28 cellular contexts compared by ENCODE assay signal in genomic region chr3:177437513-177438337, GRCh38.
A peak's percentile ranks its signal among the peaks of the same experiment; 100 is the strongest.
DNase-seq lines count a peak whose midpoint lies in the region; ATAC-seq, FAIRE-seq and TF ChIP-seq lines count a peak whose summit lies in the region.
"Had no signal": no experiment of that assay in that cellular context is flagged by ENCODE, and none has a peak within 500 bp of the region (broad histone marks: within the 10 kb centered on the region; RNA-seq: fewer than 3 reads in every experiment).

No MANE protein-coding gene starts in this region.

- BruUV-seq in Panc1 (replicated peaks; lab: Mats Ljungman, UMichigan) (no TSS peak), K562 (replicated peaks; lab: Mats Ljungman, UMichigan) (no TSS peak)

- POLR2A ChIA-PET in Panc1 (lab: Charles Lee), result no interaction called here
- POLR2A ChIA-PET in K562 (lab: Yijun Ruan, JAX), result no interaction called here
- POLR2A ChIA-PET in CD4-positive, alpha-beta memory T cell (lab: Charles Lee; ENCODE audit: partially characterized antibody), result no interaction called here

- no peaks in the 10 kb centered on the region for H3F3A ChIP-seq in GM23338 (replicated peaks; ENCODE audit: low read depth)

- H3K4me2 ChIP-seq in K562 (ENCODE audit: insufficient read depth, low read length) (no peak overlapping the region), GM23338 (no peak overlapping the region)
- H3K4me2 ChIP-seq: BLaER1 treated with 17β-estradiol and CSF1 and Interleukin-3, amounts not matched to agents 10 nM and 100 nM; KMS-11; PC-9 had no signal

- TF ChIP-seq EP300 in K562 (IDR thresholded peaks at IDR 0.05; ENCODE audit: low read length), result no peak

- H3K4me1 Mint-ChIP-seq in GM23338, result no peaks in the 10 kb centered on the region
- peaks cover 4% of the 10 kb centered on the region for H3K4me1 Mint-ChIP-seq in activated T-cell treated with anti-CD3 and anti-CD28 coated beads, Interleukin-2, amount 50 U/mL, for 24 hours (ENCODE audit: low read depth)
- peaks cover 0 to 3% (median 1%) of the 10 kb centered on the region in 4 donors for H3K4me1 Mint-ChIP-seq in CD4-positive, alpha-beta memory T cell

- CTCF ChIA-PET in Panc1 (lab: Charles Lee) (no interaction called here), K562 (lab: Yijun Ruan, JAX; ENCODE audit: low intra/inter-chr PET ratio) (no interaction called here)
- CTCF ChIA-PET in CD4-positive, alpha-beta memory T cell (lab: Charles Lee; ENCODE audit: partially characterized antibody), result interaction anchor here (0.6 kb wide), 1 partner anchor 188 kb away, joined by 3 read pairs; no protein-coding TSS in a partner anchor

- H2AFZ ChIP-seq in K562 (ENCODE audit: low read depth, low read length) (peak overlapping the region; percentile 13; the same call in 1 of the 2 replicates), GM23338 (no peak overlapping the region)
- H2AFZ ChIP-seq: PC-9 had no signal

- no peaks in the 10 kb centered on the region for H3K27me3 ChIP-seq in Panc1 (ENCODE audit: control insufficient read depth, insufficient read depth, low read length)
- H3K27me3 ChIP-seq in K562 (ENCODE audit: control insufficient read depth in 2 of 2, insufficient read depth in 2 of 2, low read length in 2 of 2), result no peaks in the 10 kb centered on the region
- H3K27me3 ChIP-seq in GM23338 (ENCODE audit: insufficient read depth), result no peaks in the 10 kb centered on the region
- H3K27me3 ChIP-seq in CD4-positive, alpha-beta memory T cell (ENCODE audit: insufficient read depth, low read length), result no peaks in the 10 kb centered on the region
- H3K27me3 ChIP-seq: BLaER1 treated with 17β-estradiol and CSF1 and Interleukin-3, amounts not matched to agents 10 nM and 100 nM; SJSA1 had no signal

- no peaks in the 10 kb centered on the region for H3K36me3 Mint-ChIP-seq in GM23338 (ENCODE audit: low read depth)
- H3K36me3 Mint-ChIP-seq in activated T-cell treated with anti-CD3 and anti-CD28 coated beads, Interleukin-2, amount 50 U/mL, for 24 hours (ENCODE audit: low read depth), result no peaks in the 10 kb centered on the region
- H3K36me3 Mint-ChIP-seq in CD4-positive, alpha-beta memory T cell, result no peaks in the 10 kb centered on the region

- no peaks in the 10 kb centered on the region for H3K9me1 ChIP-seq in K562 (ENCODE audit: control insufficient read depth, insufficient read depth, low read length)

- peaks cover 9% of the 10 kb centered on the region; the same call in 1 of the 2 replicates for H3K9me2 ChIP-seq in GM23338 (ENCODE audit: insufficient read depth)

- H3K36me3 ChIP-seq in Panc1 (ENCODE audit: control insufficient read depth, insufficient read depth, low read length) (no peaks in the 10 kb centered on the region), K562 (ENCODE audit: control insufficient read depth, insufficient read depth, low read length) (no peaks in the 10 kb centered on the region), GM23338 (ENCODE audit: insufficient read depth) (no peaks in the 10 kb centered on the region)
- H3K36me3 ChIP-seq in CD4-positive, alpha-beta memory T cell (ENCODE audit: insufficient read depth, low read length), result no peaks in the 10 kb centered on the region
- H3K36me3 ChIP-seq: BLaER1 treated with 17β-estradiol and CSF1 and Interleukin-3, amounts not matched to agents 10 nM and 100 nM; SJSA1 had no signal

- H3K27me3 Mint-ChIP-seq in GM23338 (ENCODE audit: insufficient read depth, low read depth, poor library complexity), result peaks cover under 1% of the 10 kb centered on the region
- no peaks in the 10 kb centered on the region for H3K27me3 Mint-ChIP-seq in activated T-cell treated with anti-CD3 and anti-CD28 coated beads, Interleukin-2, amount 50 U/mL, for 24 hours
- H3K27me3 Mint-ChIP-seq in CD4-positive, alpha-beta memory T cell, result no peaks in the 10 kb centered on the region
- H3K27me3 Mint-ChIP-seq: CD4-positive, alpha-beta T cell had no signal

- no peak overlapping the region for H3K4me3 Mint-ChIP-seq in GM23338
- H3K4me3 Mint-ChIP-seq in activated T-cell treated with anti-CD3 and anti-CD28 coated beads, Interleukin-2, amount 50 U/mL, for 24 hours, result no peak overlapping the region
- H3K4me3 Mint-ChIP-seq in CD4-positive, alpha-beta memory T cell, result no peak overlapping the region
- H3K4me3 Mint-ChIP-seq: CD4-positive, alpha-beta T cell had no signal

- 30% methylated on average over 5 of the region's 5 CpGs for WGBS in K562 (ENCODE audit: insufficient coverage, low coverage, missing lambda C conversion rate)

- FAIRE-seq in K562 (lab: Jason Lieb, UNC), result no peak
- FAIRE-seq: GM12892, GM19239 had no signal

- no peaks in the 10 kb centered on the region for H3K9me3 Mint-ChIP-seq in GM23338
- no peaks in the 10 kb centered on the region for H3K9me3 Mint-ChIP-seq in activated T-cell treated with anti-CD3 and anti-CD28 coated beads, Interleukin-2, amount 50 U/mL, for 24 hours
- H3K9me3 Mint-ChIP-seq in CD4-positive, alpha-beta memory T cell, result no peaks in the 10 kb centered on the region
- H3K9me3 Mint-ChIP-seq: CD4-positive, alpha-beta T cell had no signal

- no peak for TF ChIP-seq POLR2A in K562 (conservative IDR thresholded peaks at IDR 0.05)

- no peak for TF ChIP-seq CTCF in Panc1 (IDR thresholded peaks at IDR 0.05)
- TF ChIP-seq CTCF in K562 (IDR thresholded peaks at IDR 0.05 in 2 of 3, conservative IDR thresholded peaks at IDR 0.05 in 1 of 3; ENCODE audit: insufficient read depth in 2 of 3, low read depth in 1 of 3, low read length in 3 of 3), result no peak
- TF ChIP-seq CTCF in GM23338 (conservative IDR thresholded peaks at IDR 0.05; ENCODE audit: low read depth in 2 of 2), result no peak

- DNase-seq in NCI-H524 (lab: John Stamatoyannopoulos, UW) (peak; percentile 26 to 85), NCI-H524 treated with DMSO at 0.1 percent for 48 hours (lab: John Stamatoyannopoulos, UW) (no peak), Panc1 (ENCODE audit: low read depth, low spot score) (no peak), K562 (ENCODE audit: extremely low read depth in 1 of 4, low spot score in 3 of 4) (no peak), putamen (ENCODE audit: low spot score) (peak; percentile 62), GM23338 (ENCODE audit: low spot score) (no peak)
- no peak for DNase-seq in activated T-cell treated with anti-CD3 and anti-CD28 coated beads, Interleukin-2, amount 50 U/mL, for 24 hours
- no peak for DNase-seq in CD4-positive, alpha-beta memory T cell
- DNase-seq: 8988T; CD4-positive, alpha-beta T cell; COR-L47; DMS79; IMR-90; NCI-H1092; NCI-H1436 treated with DMSO at 0.1 percent for 48 hours; NCI-H187 treated with DMSO at 0.1 percent for 48 hours; NCI-H2171 treated with DMSO at 0.1 percent for 48 hours; NCI-H345; NCI-H526 treated with DMSO at 0.1 percent for 48 hours; PC-9; Right ventricle myocardium superior; RPMI8226 had no signal

- peaks cover 1% of the 10 kb centered on the region; the same call in 1 of the 2 replicates for H3K4me1 ChIP-seq in Panc1 (ENCODE audit: control insufficient read depth, insufficient read depth, low read length)
- H3K4me1 ChIP-seq in K562 (replicated peaks in 1 of 2; ENCODE audit: control insufficient read depth in 2 of 2, insufficient read depth in 2 of 2, low read length in 2 of 2), result no peaks in the 10 kb centered on the region
- no peaks in the 10 kb centered on the region for H3K4me1 ChIP-seq in GM23338 (ENCODE audit: insufficient read depth)
- no peaks in the 10 kb centered on the region for H3K4me1 ChIP-seq in CD4-positive, alpha-beta memory T cell (ENCODE audit: insufficient read depth, low read length)

- H4K20me1 ChIP-seq in K562 (replicated peaks; ENCODE audit: control insufficient read depth, insufficient read depth, low read length) (no peaks in the 10 kb centered on the region), GM23338 (replicated peaks; ENCODE audit: insufficient read depth) (no peaks in the 10 kb centered on the region)
- H4K20me1 ChIP-seq: BLaER1 treated with 17β-estradiol and CSF1 and Interleukin-3, amounts not matched to agents 10 nM and 100 nM had no signal

- H3K27ac ChIP-seq in Panc1 (ENCODE audit: low read length) (peak overlapping the region; percentile 29; the same call in 1 of the 2 replicates), K562 (ENCODE audit: extremely low read depth, low read depth, low read length) (no peak overlapping the region), GM23338 (ENCODE audit: low read depth) (no peak overlapping the region)
- H3K27ac ChIP-seq in CD4-positive, alpha-beta memory T cell (ENCODE audit: low read depth, low read length), result no peak overlapping the region
- H3K27ac ChIP-seq: BLaER1 treated with 17β-estradiol and CSF1 and Interleukin-3, amounts not matched to agents 10 nM and 100 nM; KMS-11; PC-9; SJSA1 had no signal

- intact Hi-C loops in Panc1 (cut with micrococcal nuclease; ENCODE audit: unreplicated experiment), result no loop called here
- intact Hi-C loops in K562 (cut with micrococcal nuclease), result no loop called here
- intact Hi-C loops in CD4-positive, alpha-beta memory T cell (cut with micrococcal nuclease), result no loop called here

- H3K4me3 ChIP-seq in Panc1 (ENCODE audit: low read depth in 2 of 2, low read length in 2 of 2) (no peak overlapping the region), K562 (no peak overlapping the region), GM23338 (no peak overlapping the region)
- no peak overlapping the region for H3K4me3 ChIP-seq in CD4-positive, alpha-beta memory T cell (ENCODE audit: low read length in 2 of 2)
- H3K4me3 ChIP-seq: BLaER1 treated with 17β-estradiol and CSF1 and Interleukin-3, amounts not matched to agents 10 nM and 100 nM; PC-9; SJSA1 had no signal

- no peak overlapping the region for H3K9ac ChIP-seq in K562 (ENCODE audit: insufficient read depth in 1 of 2, low read depth in 2 of 2, low read length in 2 of 2)
- H3K9ac ChIP-seq: BLaER1 treated with 17β-estradiol and CSF1 and Interleukin-3, amounts not matched to agents 10 nM and 100 nM; KMS-11 had no signal

- no peak overlapping the region for H3K27ac Mint-ChIP-seq in GM23338
- no peak overlapping the region for H3K27ac Mint-ChIP-seq in activated T-cell treated with anti-CD3 and anti-CD28 coated beads, Interleukin-2, amount 50 U/mL, for 24 hours
- no peak overlapping the region for H3K27ac Mint-ChIP-seq in CD4-positive, alpha-beta memory T cell
- H3K27ac Mint-ChIP-seq: CD4-positive, alpha-beta T cell had no signal

- no peak for TF ChIP-seq RAD21 in K562 (CRISPR knock-in tag; conservative IDR thresholded peaks at IDR 0.05 in 1 of 2, IDR thresholded peaks at IDR 0.05 in 1 of 2)

- H3K79me2 ChIP-seq in K562 (ENCODE audit: control insufficient read depth, insufficient read depth, low read length) (no peaks in the 10 kb centered on the region), GM23338 (replicated peaks; ENCODE audit: insufficient read depth) (no peaks in the 10 kb centered on the region)

- in situ Hi-C loops in Panc1 (cut with HindIII; ENCODE audit: low pct_unique_long_range_greater_than_20kb, low sequenced_read_pairs), result no loop called here
- in situ Hi-C loops in K562 (cut with MboI), result no loop called here

- H3K9me3 ChIP-seq in Panc1 (ENCODE audit: control insufficient read depth, insufficient read depth, low read depth, low read length) (no peaks in the 10 kb centered on the region), K562 (replicated peaks; ENCODE audit: control insufficient read depth, insufficient read depth, low read depth, low read length) (no peaks in the 10 kb centered on the region)
- no peaks in the 10 kb centered on the region for H3K9me3 ChIP-seq in CD4-positive, alpha-beta memory T cell (ENCODE audit: control insufficient read depth in 1 of 2, low read length in 2 of 2)
- H3K9me3 ChIP-seq: SJSA1 had no signal

- ATAC-seq in Panc1, result no peak
- ATAC-seq in K562, result peak; percentile 47; the same call in 1 of the 3 replicates
- ATAC-seq in GM23338, result no peak
- ATAC-seq: HCT116 had no signal

Comparison
In these comparisons a context has a peak if more than half of its experiments do, and no peak if none do; other contexts are left out.
1. DNase-seq: peak in NCI-H524 (2 of 2) and putamen (single experiment); none in NCI-H524 treated with DMSO at 0.1 percent for 48 hours (single experiment), Panc1 (single experiment), K562 (0 of 4), GM23338 (single experiment), activated T-cell treated with anti-CD3 and anti-CD28 coated beads, Interleukin-2, amount 50 U/mL, for 24 hours (single experiment) and CD4-positive, alpha-beta memory T cell (0 of 5).